Comparison of ENCODE assay signal across 9 cellular contexts in the genomic region with DNA sequence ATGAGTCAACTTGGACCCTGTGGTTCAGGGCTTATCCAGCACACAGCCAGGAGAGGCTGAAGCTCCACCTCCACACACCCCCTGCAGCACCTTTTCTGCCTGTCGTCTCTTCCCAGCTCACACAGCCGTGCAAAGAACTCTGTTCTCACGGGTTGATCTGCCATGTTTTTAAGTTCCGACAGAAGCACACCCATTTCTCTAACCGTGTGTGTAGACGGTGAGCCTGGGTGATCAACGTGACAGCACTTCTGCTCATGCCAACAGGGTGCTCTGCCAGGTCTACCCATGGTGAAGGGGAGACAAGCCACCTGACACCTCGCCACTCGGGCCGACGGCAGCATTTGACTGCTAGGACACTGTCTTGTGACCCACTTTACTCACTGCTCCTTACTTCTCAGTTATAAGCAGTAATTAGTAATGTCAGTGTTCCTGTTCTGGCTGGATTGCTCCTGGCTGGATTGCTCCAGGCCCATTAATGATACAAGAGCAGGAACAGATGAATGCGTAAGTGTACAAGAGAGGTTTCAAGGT.
A peak's percentile ranks its signal among the peaks of the same experiment; 100 is the strongest.
DNase-seq lines count a peak whose midpoint lies in the region; ATAC-seq and TF ChIP-seq lines count a peak whose summit lies in the region.
"Had no signal": no experiment of that assay in that cellular context is flagged by ENCODE, and none has a peak within 500 bp of the region (broad histone marks: within the 10 kb centered on the region; RNA-seq: fewer than 3 reads in every experiment).

No MANE protein-coding gene starts in this region.

- no peak for TF ChIP-seq CTCF in GM12865 (IDR thresholded peaks at IDR 0.05; ENCODE audit: insufficient read depth, low read depth, low read length, missing control alignments)
- no peak for TF ChIP-seq CTCF in activated B cell treated with CpG ODN at 0.5 μM for 24 hours (IDR thresholded peaks at IDR 0.05)
- no peak for TF ChIP-seq CTCF in fibroblast of villous mesenchyme (IDR thresholded peaks at IDR 0.05; ENCODE audit: insufficient read depth, low read depth, low read length)

- DNase-seq in GM12865 (ENCODE audit: low read depth), result peak; percentile 70
- no peak for DNase-seq in activated B cell treated with CpG ODN at 0.5 μM for 24 hours
- DNase-seq in fibroblast of villous mesenchyme (ENCODE audit: low read depth), result peak; percentile 68
- DNase-seq in retina, result peak; percentile 42
- no peak for DNase-seq in AG20443 (ENCODE audit: low spot score)
- DNase-seq in NCI-H1436 treated with DMSO at 0.1 percent for 48 hours (lab: John Stamatoyannopoulos, UW), result no peak
- DNase-seq in kidney glomerular epithelial cell (lab: John Stamatoyannopoulos, UW), result no peak
- DNase-seq in NCI-H146 treated with DMSO at 0.1 percent for 48 hours (lab: John Stamatoyannopoulos, UW; ENCODE audit: unreplicated experiment), result no peak
- DNase-seq: effector memory CD8-positive, alpha-beta T cell had no signal

- CTCF ChIA-PET in activated B cell treated with CpG ODN at 0.5 μM for 24 hours (lab: Charles Lee), result interaction anchor here (0.7 to 1.8 kb wide), 4 partner anchors 13 to 132 kb away, joined by 3 to 9 read pairs (median 4); no protein-coding TSS in a partner anchor

- no peaks in the 10 kb centered on the region for H3K9me3 Mint-ChIP-seq in activated B cell treated with CpG ODN at 0.5 μM for 24 hours
- H3K9me3 Mint-ChIP-seq: effector memory CD8-positive, alpha-beta T cell had no signal

- intact Hi-C loops in activated B cell treated with CpG ODN at 0.5 μM for 24 hours (cut with micrococcal nuclease), result loop anchor here (5.0 kb wide), 1 partner anchor 269 kb away; the partner anchor contains the start of gene TNRC18

- ATAC-seq in activated B cell treated with CpG ODN at 0.5 μM for 24 hours (ENCODE audit: low read depth), result no peak
- ATAC-seq: effector memory CD8-positive, alpha-beta T cell had no signal

- peak overlapping the region; percentile 39 for H3K4me3 Mint-ChIP-seq in activated B cell treated with CpG ODN at 0.5 μM for 24 hours
- H3K4me3 Mint-ChIP-seq: effector memory CD8-positive, alpha-beta T cell had no signal

- H3K36me3 Mint-ChIP-seq in activated B cell treated with CpG ODN at 0.5 μM for 24 hours (ENCODE audit: low read depth), result peaks cover 23% of the 10 kb centered on the region

- H3K4me3 ChIP-seq in GM12865 (ENCODE audit: low read depth, low read length), result peak overlapping the region; percentile 64
- no peak overlapping the region for H3K4me3 ChIP-seq in fibroblast of villous mesenchyme (ENCODE audit: low read depth, low read length)

- peak overlapping the region; percentile 91 for H3K27ac Mint-ChIP-seq in activated B cell treated with CpG ODN at 0.5 μM for 24 hours

- H3K27me3 Mint-ChIP-seq in activated B cell treated with CpG ODN at 0.5 μM for 24 hours, result no peaks in the 10 kb centered on the region
- H3K27me3 Mint-ChIP-seq: effector memory CD8-positive, alpha-beta T cell had no signal

- H3K4me1 Mint-ChIP-seq in activated B cell treated with CpG ODN at 0.5 μM for 24 hours, result peaks cover 92% of the 10 kb centered on the region

- POLR2A ChIA-PET in activated B cell treated with CpG ODN at 0.5 μM for 24 hours (lab: Charles Lee), result interaction anchor here (0.6 to 2.2 kb wide), 7 partner anchors 8 to 471 kb away, joined by 3 to 17 read pairs (median 5); no protein-coding TSS in a partner anchor

Comparison
In these comparisons a context has a peak if more than half of its experiments do, and no peak if none do; other contexts are left out.
1. DNase-seq: peak in GM12865 (single experiment), fibroblast of villous mesenchyme (single experiment) and retina (single experiment); none in activated B cell treated with CpG ODN at 0.5 μM for 24 hours (single experiment), AG20443 (single experiment), NCI-H1436 treated with DMSO at 0.1 percent for 48 hours (single experiment), kidney glomerular epithelial cell (single experiment) and NCI-H146 treated with DMSO at 0.1 percent for 48 hours (single experiment).